Comparison of ENCODE assay signal across 30 cellular contexts in genomic region chr11:64719406-64719805, GRCh38. TPM values are rescaled to one million over a fixed set of nuclear protein-coding genes. Genes with fewer than 3 reads are reported as not detected.
"Had no signal": no experiment of that assay in that cellular context is flagged by ENCODE, and none has a peak within 500 bp of the region (broad histone marks: within the 10 kb centered on the region; RNA-seq: fewer than 3 reads in every experiment).

No MANE protein-coding gene starts in this region.

- ATAC-seq: foreskin keratinocyte; gastroesophageal sphincter; heart left ventricle; left cardiac atrium; left lung; mucosa of descending colon; natural killer cell treated with Interleukin-12 subunit alpha and Interleukin-12 subunit beta and Interleukin-15 and Interleukin-18, amount 100 ng/mL, for 72 hours; psoas muscle; right cardiac atrium; stimulated activated memory B cell treated with anti-CD40 and anti-IgM and Interleukin-4, amounts not matched to agents 10 μg/mL and 1 μg/mL and 100 μg/mL, for 72 hours; stimulated activated naive CD8-positive, alpha-beta T cell treated with anti-CD3 and anti-CD28 coated beads, Interleukin-15, Interleukin-2, amounts not matched to agents 100 U/mL and 50 U/mL, for 24 hours had no signal

- H3K4me1 ChIP-seq: colonic mucosa, foreskin keratinocyte had no signal

- H3K79me2 ChIP-seq: hepatocyte had no signal

- H2AFZ ChIP-seq: hepatocyte had no signal

- H3K36me3 ChIP-seq: colonic mucosa, esophagus muscularis mucosa, gastroesophageal sphincter, heart left ventricle, left lung, ovary, sigmoid colon, tibial artery, upper lobe of left lung, vagina had no signal

- H3K4me2 ChIP-seq: hepatocyte had no signal

- H3K27me3 ChIP-seq: ovary, testis had no signal

- H3K9me3 ChIP-seq: colonic mucosa, esophagus muscularis mucosa, gastroesophageal sphincter, heart left ventricle, left lung, mucosa of descending colon, ovary, psoas muscle, sigmoid colon, testis, tibial artery, upper lobe of left lung, vagina had no signal

- H3K27ac ChIP-seq: colonic mucosa, esophagus muscularis mucosa, foreskin keratinocyte, gastroesophageal sphincter, heart left ventricle, hepatocyte, left lung, ovary, psoas muscle, sigmoid colon, testis, tibial artery, upper lobe of left lung, vagina had no signal

- DNase-seq: colonic mucosa; effector CD8-positive, alpha-beta T cell; foreskin keratinocyte; left cardiac atrium; mesenchymal stem cell; mucosa of descending colon; naive B cell; occipital lobe; psoas muscle; stimulated activated CD4-positive, alpha-beta T cell treated with anti-CD3 and anti-CD28 coated beads, Interleukin-4, amount 100 ng/mL, for 4 hours; stimulated activated naive CD8-positive, alpha-beta T cell treated with anti-CD3 and anti-CD28 coated beads, Interleukin-15, Interleukin-2, amounts not matched to agents 100 U/mL and 50 U/mL, for 24 hours; substantia nigra; testis; tibial artery had no signal

- H3K4me3 ChIP-seq: colonic mucosa, esophagus muscularis mucosa, gastroesophageal sphincter, heart left ventricle, hepatocyte, left lung, mucosa of descending colon, ovary, psoas muscle, sigmoid colon, testis, tibial artery, upper lobe of left lung, vagina had no signal

RNA-seq across cellular contexts. Expression of gene NRXN2, which starts 3.6 kb away (rescaled TPM):
- total RNA-seq: endothelial cell of umbilical vein, epithelial cell of proximal tubule, foreskin keratinocyte, kidney epithelial cell, lung microvascular endothelial cell had no signal
- polyA plus RNA-seq: endothelial cell of umbilical vein, foreskin keratinocyte had no signal

RNA-seq across cellular contexts. Expression of gene RASGRP2, which starts 24.5 kb away (rescaled TPM):
- total RNA-seq: epithelial cell of proximal tubule had no signal

RNA-seq across cellular contexts. Expression of gene PYGM, which starts 40.4 kb away (rescaled TPM):
- total RNA-seq: epithelial cell of proximal tubule had no signal
